2 cellular contexts compared by ENCODE assay signal in the genomic region with DNA sequence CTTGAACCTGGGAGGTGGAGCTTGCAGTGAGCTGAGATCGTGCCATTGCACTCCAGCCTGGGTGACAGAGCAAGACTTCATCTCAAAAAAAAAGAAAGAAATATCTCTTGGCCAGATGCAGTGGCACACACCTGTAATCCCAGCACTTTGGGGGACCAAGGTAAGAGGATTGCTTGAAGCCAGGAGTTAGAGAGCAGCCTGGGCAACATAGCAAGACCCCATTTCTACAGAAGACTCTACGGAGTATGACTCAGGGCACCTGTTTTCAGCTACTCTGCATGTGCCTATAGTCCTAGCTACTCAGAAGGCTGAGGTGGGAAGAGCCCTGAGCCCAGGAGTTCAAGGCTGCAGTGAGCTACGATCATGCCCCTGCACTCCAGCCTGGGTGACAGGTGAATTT. TPM values are rescaled to one million over a fixed set of nuclear protein-coding genes. Genes with fewer than 3 reads are reported as not detected.
"Had no signal": no experiment of that assay in that cellular context is flagged by ENCODE, and none has a peak within 500 bp of the region (broad histone marks: within the 10 kb centered on the region; RNA-seq: fewer than 3 reads in every experiment).

No MANE protein-coding gene starts in this region.

RNA-seq across cellular contexts. Expression of gene PRPH2, which starts 19.6 kb away (rescaled TPM):
- total RNA-seq: chondrocyte, hepatocyte had no signal
- polyA plus RNA-seq: hepatocyte had no signal
